11 cellular contexts compared by ENCODE assay signal in genomic region chr11:61023086-61024035, GRCh38. TPM values are rescaled to one million over a fixed set of nuclear protein-coding genes. Genes with fewer than 3 reads are reported as not detected.
A peak's percentile ranks its signal among the peaks of the same experiment; 100 is the strongest.
DNase-seq lines count a peak whose midpoint lies in the region; ATAC-seq and TF ChIP-seq lines count a peak whose summit lies in the region.
"Had no signal": no experiment of that assay in that cellular context is flagged by ENCODE, and none has a peak within 500 bp of the region (broad histone marks: within the 10 kb centered on the region; RNA-seq: fewer than 3 reads in every experiment).

No MANE protein-coding gene starts in this region.

- H3K4me1 ChIP-seq in effector memory CD4-positive, alpha-beta T cell (ENCODE audit: control insufficient read depth, insufficient read depth, low read length, poor library complexity, severe bottlenecking), result peaks cover 72% of the 10 kb centered on the region
- no peaks in the 10 kb centered on the region for H3K4me1 ChIP-seq in tibial artery

- no peaks in the 10 kb centered on the region for H3K9me3 ChIP-seq in effector memory CD4-positive, alpha-beta T cell (ENCODE audit: control insufficient read depth, low read length)
- H3K9me3 ChIP-seq in tibial artery, result no peaks in the 10 kb centered on the region

- TF ChIP-seq CTCF in tibial artery (IDR thresholded peaks at IDR 0.05), result no peak

- no peaks in the 10 kb centered on the region for H3K27me3 ChIP-seq in effector memory CD4-positive, alpha-beta T cell (replicated peaks; ENCODE audit: control insufficient read depth, insufficient read depth, low read length, poor library complexity, severe bottlenecking)
- H3K27me3 ChIP-seq in tibial artery, result peaks cover 0 to 69% of the 10 kb centered on the region in 2 donors

- H3K36me3 ChIP-seq in effector memory CD4-positive, alpha-beta T cell (ENCODE audit: control insufficient read depth, insufficient read depth, low read length), result peaks cover 19% of the 10 kb centered on the region
- no peaks in the 10 kb centered on the region for H3K36me3 ChIP-seq in tibial artery

- H3K27ac ChIP-seq in effector memory CD4-positive, alpha-beta T cell (ENCODE audit: insufficient read depth, low read length, poor library complexity, severe bottlenecking), result peak overlapping the region; percentile 88
- H3K27ac ChIP-seq in tibial artery, result no peak overlapping the region

- peak; percentile 51 for ATAC-seq in activated CD8-positive, alpha-beta memory T cell treated with anti-CD3 and anti-CD28 coated beads, Interleukin-2, amount 10 ng/mL, durations not matched to agents 7 days and 5 days
- peak; percentile 69 for ATAC-seq in stimulated activated naive CD8-positive, alpha-beta T cell treated with anti-CD3 and anti-CD28 coated beads, Interleukin-15, amount 100 ng/mL, for 72 hours

- intact Hi-C loops in tibial artery (cut with DNase I; ENCODE audit: low total_unique reads), result no loop called here

- H3K4me1 Mint-ChIP-seq in activated CD8-positive, alpha-beta memory T cell treated with anti-CD3 and anti-CD28 coated beads, Interleukin-2, amount 10 ng/mL, durations not matched to agents 7 days and 5 days, result peaks cover 78% of the 10 kb centered on the region
- peaks cover 100% of the 10 kb centered on the region for H3K4me1 Mint-ChIP-seq in stimulated activated naive CD8-positive, alpha-beta T cell treated with anti-CD3 and anti-CD28 coated beads, Interleukin-15, amount 100 ng/mL, for 72 hours

- H3K4me3 ChIP-seq in effector memory CD4-positive, alpha-beta T cell (ENCODE audit: insufficient read depth, low read depth, low read length, poor library complexity, severe bottlenecking), result no peak overlapping the region
- H3K4me3 ChIP-seq in tibial artery, result no peak overlapping the region

- H3K9me3 Mint-ChIP-seq in activated CD8-positive, alpha-beta memory T cell treated with anti-CD3 and anti-CD28 coated beads, Interleukin-2, amount 10 ng/mL, durations not matched to agents 7 days and 5 days (ENCODE audit: low read depth), result no peaks in the 10 kb centered on the region
- H3K9me3 Mint-ChIP-seq in stimulated activated naive CD8-positive, alpha-beta T cell treated with anti-CD3 and anti-CD28 coated beads, Interleukin-15, amount 100 ng/mL, for 72 hours, result peaks cover 0 to 8% of the 10 kb centered on the region in 2 donors

- CTCF ChIA-PET in activated CD8-positive, alpha-beta memory T cell treated with anti-CD3 and anti-CD28 coated beads, Interleukin-2, amount 10 ng/mL, durations not matched to agents 7 days and 5 days (lab: Charles Lee), result interaction anchor here (1.0 to 2.1 kb wide), 9 partner anchors 13 to 108 kb away, joined by 3 to 9 read pairs (median 4); no protein-coding TSS in a partner anchor

- H3K27me3 Mint-ChIP-seq in activated CD8-positive, alpha-beta memory T cell treated with anti-CD3 and anti-CD28 coated beads, Interleukin-2, amount 10 ng/mL, durations not matched to agents 7 days and 5 days, result no peaks in the 10 kb centered on the region
- H3K27me3 Mint-ChIP-seq in stimulated activated naive CD8-positive, alpha-beta T cell treated with anti-CD3 and anti-CD28 coated beads, Interleukin-15, amount 100 ng/mL, for 72 hours, result no peaks in the 10 kb centered on the region

- peak overlapping the region; percentile 79 for H3K27ac Mint-ChIP-seq in activated CD8-positive, alpha-beta memory T cell treated with anti-CD3 and anti-CD28 coated beads, Interleukin-2, amount 10 ng/mL, durations not matched to agents 7 days and 5 days
- peak overlapping the region; percentile 71 to 90 for H3K27ac Mint-ChIP-seq in stimulated activated naive CD8-positive, alpha-beta T cell treated with anti-CD3 and anti-CD28 coated beads, Interleukin-15, amount 100 ng/mL, for 72 hours

- H3K36me3 Mint-ChIP-seq in activated CD8-positive, alpha-beta memory T cell treated with anti-CD3 and anti-CD28 coated beads, Interleukin-2, amount 10 ng/mL, durations not matched to agents 7 days and 5 days, result peaks cover 22% of the 10 kb centered on the region

- DNase-seq in activated CD4-positive, CD25-positive, alpha-beta regulatory T cell treated with anti-CD3 and anti-CD28 coated beads, Interleukin-2, amount 50 U/mL, for 16 hours (ENCODE audit: low read depth, low spot score), result peak; percentile 52
- DNase-seq in activated CD4-positive, CD25-positive, alpha-beta regulatory T cell treated with anti-CD3 and anti-CD28 coated beads, Interleukin-2, amount 50 U/mL, for 72 hours, result no peak
- DNase-seq in activated CD8-positive, alpha-beta memory T cell treated with anti-CD3 and anti-CD28 coated beads, Interleukin-2, amount 10 ng/mL, durations not matched to agents 7 days and 5 days, result peak; percentile 78
- DNase-seq in effector memory CD4-positive, alpha-beta T cell, result peak; percentile 45 to 60 (median 51)
- peak; percentile 81 to 88 for DNase-seq in stimulated activated naive CD8-positive, alpha-beta T cell treated with anti-CD3 and anti-CD28 coated beads, Interleukin-15, amount 100 ng/mL, for 72 hours
- no peak for DNase-seq in retina
- no peak for DNase-seq in nucleus accumbens (lab: John Stamatoyannopoulos, UW)
- DNase-seq in tibial artery, result no peak
- DNase-seq: midbrain had no signal

- H3K4me3 Mint-ChIP-seq in activated CD8-positive, alpha-beta memory T cell treated with anti-CD3 and anti-CD28 coated beads, Interleukin-2, amount 10 ng/mL, durations not matched to agents 7 days and 5 days, result no peak overlapping the region
- H3K4me3 Mint-ChIP-seq in stimulated activated naive CD8-positive, alpha-beta T cell treated with anti-CD3 and anti-CD28 coated beads, Interleukin-15, amount 100 ng/mL, for 72 hours, result peak overlapping the region; percentile 65 to 76

RNA-seq across cellular contexts. Expression of gene CD6, which starts 51.9 kb away (rescaled TPM):
- total RNA-seq in activated CD8-positive, alpha-beta memory T cell treated with anti-CD3 and anti-CD28 coated beads, Interleukin-2, amount 10 ng/mL, durations not matched to agents 7 days and 5 days, result 100 to 1,000 TPM; 152 to 181 TPM
- total RNA-seq: fibroblast of villous mesenchyme, RPMI7951 had no signal

Comparison
In these comparisons a context has a peak if more than half of its experiments do, and no peak if none do; other contexts are left out.
1. DNase-seq: peak in activated CD4-positive, CD25-positive, alpha-beta regulatory T cell treated with anti-CD3 and anti-CD28 coated beads, Interleukin-2, amount 50 U/mL, for 16 hours (single experiment), activated CD8-positive, alpha-beta memory T cell treated with anti-CD3 and anti-CD28 coated beads, Interleukin-2, amount 10 ng/mL, durations not matched to agents 7 days and 5 days (single experiment), effector memory CD4-positive, alpha-beta T cell (3 of 3) and stimulated activated naive CD8-positive, alpha-beta T cell treated with anti-CD3 and anti-CD28 coated beads, Interleukin-15, amount 100 ng/mL, for 72 hours (2 of 2); none in activated CD4-positive, CD25-positive, alpha-beta regulatory T cell treated with anti-CD3 and anti-CD28 coated beads, Interleukin-2, amount 50 U/mL, for 72 hours (single experiment), retina (single experiment), nucleus accumbens (0 of 56) and tibial artery (0 of 2).